27 cellular contexts compared by ENCODE assay signal in genomic region chrX:12352922-12353321, GRCh38.
"Had no signal": no experiment of that assay in that cellular context is flagged by ENCODE, and none has a peak within 500 bp of the region (broad histone marks: within the 10 kb centered on the region; RNA-seq: fewer than 3 reads in every experiment).

No MANE protein-coding gene starts in this region.

- H3K27ac ChIP-seq: SJSA1 had no signal

- H3K9me3 ChIP-seq: SJSA1 had no signal

- H3K36me3 ChIP-seq: SJSA1 had no signal

- H3K36me3 Mint-ChIP-seq: activated CD8-positive, alpha-beta memory T cell treated with anti-CD3 and anti-CD28 coated beads, Interleukin-2, amount 10 ng/mL, durations not matched to agents 7 days and 5 days; activated naive CD4-positive, alpha-beta T cell treated with anti-CD3 and anti-CD28 coated beads, Interleukin-2, amount 50 U/mL, for 24 hours had no signal

- H3K27ac Mint-ChIP-seq: activated B cell treated with CpG ODN at 0.5 μM for 24 hours; activated CD4-positive, alpha-beta T cell treated with anti-CD3 and anti-CD28 coated beads, Interleukin-2, amount 10 ng/mL, durations not matched to agents 24 days and 14 days; activated CD8-positive, alpha-beta memory T cell treated with anti-CD3 and anti-CD28 coated beads, Interleukin-2, amount 10 ng/mL, durations not matched to agents 7 days and 5 days; activated naive CD4-positive, alpha-beta T cell treated with anti-CD3 and anti-CD28 coated beads, Interleukin-2, amount 50 U/mL, for 24 hours; activated T-cell treated with anti-CD3 and anti-CD28 coated beads, Interleukin-2, amount 50 U/mL, for 24 hours; activated T-helper 1 cell treated with anti-CD3 and anti-CD28 coated beads, Interleukin-12 subunit alpha, Interleukin-12 subunit beta, Interleukin-2, Interleukin-4 antibody, amounts not matched to agents 30 ng/mL and 10 ng/mL and 1 ng/mL, durations not matched to agents 14 hours and 24 hours and 36 hours; T-helper 17 cell had no signal

- H3K9me3 Mint-ChIP-seq: activated B cell treated with CpG ODN at 0.5 μM for 24 hours; activated CD4-positive, alpha-beta T cell treated with anti-CD3 and anti-CD28 coated beads, Interleukin-2, amount 10 ng/mL, durations not matched to agents 24 days and 14 days; activated naive CD4-positive, alpha-beta T cell treated with anti-CD3 and anti-CD28 coated beads, Interleukin-2, amount 50 U/mL, for 24 hours; activated T-cell treated with anti-CD3 and anti-CD28 coated beads, Interleukin-2, amount 50 U/mL, for 24 hours; activated T-helper 1 cell treated with anti-CD3 and anti-CD28 coated beads, Interleukin-12 subunit alpha, Interleukin-12 subunit beta, Interleukin-2, Interleukin-4 antibody, amounts not matched to agents 30 ng/mL and 10 ng/mL and 1 ng/mL, durations not matched to agents 14 hours and 24 hours and 36 hours had no signal

- ATAC-seq: activated CD8-positive, alpha-beta memory T cell treated with anti-CD3 and anti-CD28 coated beads, Interleukin-2, amount 10 ng/mL, durations not matched to agents 7 days and 5 days; PC-3; T-helper 17 cell had no signal

- H3K27me3 ChIP-seq: SJSA1 had no signal

- H3K4me1 Mint-ChIP-seq: activated B cell treated with CpG ODN at 0.5 μM for 24 hours; activated CD4-positive, alpha-beta T cell treated with anti-CD3 and anti-CD28 coated beads, Interleukin-2, amount 10 ng/mL, durations not matched to agents 24 days and 14 days; activated CD8-positive, alpha-beta memory T cell treated with anti-CD3 and anti-CD28 coated beads, Interleukin-2, amount 10 ng/mL, durations not matched to agents 7 days and 5 days; activated naive CD4-positive, alpha-beta T cell treated with anti-CD3 and anti-CD28 coated beads, Interleukin-2, amount 50 U/mL, for 24 hours had no signal

- DNase-seq: activated B cell treated with CpG ODN at 0.5 μM for 24 hours; activated CD4-positive, alpha-beta T cell treated with anti-CD3 and anti-CD28 coated beads for 1 hour; activated CD4-positive, alpha-beta T cell treated with anti-CD3 and anti-CD28 coated beads, Interleukin-2, amount 10 ng/mL, durations not matched to agents 24 days and 14 days; activated CD4-positive, alpha-beta T cell treated with anti-CD3 and anti-CD28 coated beads, Interleukin-2, amount 50 U/mL, for 48 hours; activated CD8-positive, alpha-beta memory T cell treated with anti-CD3 and anti-CD28 coated beads, Interleukin-2, amount 10 ng/mL, durations not matched to agents 7 days and 5 days; activated effector memory CD4-positive, alpha-beta T cell treated with Interleukin-2 at 50 U/mL for 16 hours; activated naive CD4-positive, alpha-beta T cell; activated T-cell treated with anti-CD3 and anti-CD28 coated beads, Interleukin-2, amount 50 U/mL, for 24 hours; aorta; central memory CD4-positive, alpha-beta T cell; MM.1S; NCI-H1105; NCI-H1436; NCI-H1694 treated with DMSO at 0.1 percent for 48 hours; NCI-H2029 treated with DMSO at 0.1 percent for 48 hours; NCI-H345; NCI-H510A; NCI-H69; PC-3; SHP77; T-helper 17 cell; T-helper 9 cell had no signal

- H3K4me1 ChIP-seq: SJSA1 had no signal

- H3K4me3 Mint-ChIP-seq: activated B cell treated with CpG ODN at 0.5 μM for 24 hours; activated CD4-positive, alpha-beta T cell treated with anti-CD3 and anti-CD28 coated beads, Interleukin-2, amount 10 ng/mL, durations not matched to agents 24 days and 14 days; activated CD8-positive, alpha-beta memory T cell treated with anti-CD3 and anti-CD28 coated beads, Interleukin-2, amount 10 ng/mL, durations not matched to agents 7 days and 5 days; activated naive CD4-positive, alpha-beta T cell treated with anti-CD3 and anti-CD28 coated beads, Interleukin-2, amount 50 U/mL, for 24 hours; activated T-cell treated with anti-CD3 and anti-CD28 coated beads, Interleukin-2, amount 50 U/mL, for 24 hours; activated T-helper 1 cell treated with anti-CD3 and anti-CD28 coated beads, Interleukin-12 subunit alpha, Interleukin-12 subunit beta, Interleukin-2, Interleukin-4 antibody, amounts not matched to agents 30 ng/mL and 10 ng/mL and 1 ng/mL, durations not matched to agents 14 hours and 24 hours and 36 hours; T-helper 17 cell had no signal

- H3K4me3 ChIP-seq: SJSA1 had no signal

- H3K27me3 Mint-ChIP-seq: activated CD4-positive, alpha-beta T cell treated with anti-CD3 and anti-CD28 coated beads, Interleukin-2, amount 10 ng/mL, durations not matched to agents 24 days and 14 days; activated CD8-positive, alpha-beta memory T cell treated with anti-CD3 and anti-CD28 coated beads, Interleukin-2, amount 10 ng/mL, durations not matched to agents 7 days and 5 days; activated naive CD4-positive, alpha-beta T cell treated with anti-CD3 and anti-CD28 coated beads, Interleukin-2, amount 50 U/mL, for 24 hours; T-helper 17 cell had no signal

- FAIRE-seq: bronchial epithelial cell, RCC 7860 had no signal
